In the genomic region with DNA sequence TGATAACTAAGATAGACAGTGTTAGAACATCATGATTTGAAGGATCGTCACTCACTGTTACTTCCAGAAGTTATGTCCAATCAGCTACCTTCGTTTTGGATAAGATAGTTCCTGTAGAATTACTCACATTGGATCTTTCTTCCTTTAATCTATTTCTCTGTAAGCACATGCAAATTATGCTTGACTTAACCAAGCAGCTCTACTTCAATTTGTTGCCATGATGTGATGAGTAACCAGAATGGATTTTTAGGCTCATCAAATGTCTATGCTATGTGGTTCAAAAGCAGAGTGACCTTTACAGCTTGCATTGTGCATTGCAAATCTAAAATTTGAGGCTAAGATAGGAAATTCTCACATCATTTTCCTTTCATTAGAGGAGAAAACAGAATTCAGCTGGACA, we compare ENCODE assay signal across 1 cellular context.
TF ChIP-seq lines count a peak whose summit lies in the region.

No MANE protein-coding gene starts in this region.

TF ChIP-seq in WTC11, 78 proteins besides CTCF, POLR2A, EP300 and RAD21 (continued from another document):
- TF ChIP-seq HMGXB4 (CRISPR knock-in tag; IDR thresholded peaks at IDR 0.05) (no peak), ZNF281 (CRISPR knock-in tag; IDR thresholded peaks at IDR 0.05) (no peak), FOXK1 (CRISPR knock-in tag; IDR thresholded peaks at IDR 0.05) (no peak), KAT7 (CRISPR knock-in tag; IDR thresholded peaks at IDR 0.05; ENCODE audit: borderline replicate concordance) (no peak), NFE2L1 (CRISPR knock-in tag; IDR thresholded peaks at IDR 0.05) (no peak), NR1H2 (CRISPR knock-in tag; IDR thresholded peaks at IDR 0.05) (no peak), ZNF396 (CRISPR knock-in tag; IDR thresholded peaks at IDR 0.05; ENCODE audit: borderline replicate concordance) (no peak), TCF7 (CRISPR knock-in tag; IDR thresholded peaks at IDR 0.05; ENCODE audit: low read depth) (no peak)
- TF ChIP-seq, protein P1, sequence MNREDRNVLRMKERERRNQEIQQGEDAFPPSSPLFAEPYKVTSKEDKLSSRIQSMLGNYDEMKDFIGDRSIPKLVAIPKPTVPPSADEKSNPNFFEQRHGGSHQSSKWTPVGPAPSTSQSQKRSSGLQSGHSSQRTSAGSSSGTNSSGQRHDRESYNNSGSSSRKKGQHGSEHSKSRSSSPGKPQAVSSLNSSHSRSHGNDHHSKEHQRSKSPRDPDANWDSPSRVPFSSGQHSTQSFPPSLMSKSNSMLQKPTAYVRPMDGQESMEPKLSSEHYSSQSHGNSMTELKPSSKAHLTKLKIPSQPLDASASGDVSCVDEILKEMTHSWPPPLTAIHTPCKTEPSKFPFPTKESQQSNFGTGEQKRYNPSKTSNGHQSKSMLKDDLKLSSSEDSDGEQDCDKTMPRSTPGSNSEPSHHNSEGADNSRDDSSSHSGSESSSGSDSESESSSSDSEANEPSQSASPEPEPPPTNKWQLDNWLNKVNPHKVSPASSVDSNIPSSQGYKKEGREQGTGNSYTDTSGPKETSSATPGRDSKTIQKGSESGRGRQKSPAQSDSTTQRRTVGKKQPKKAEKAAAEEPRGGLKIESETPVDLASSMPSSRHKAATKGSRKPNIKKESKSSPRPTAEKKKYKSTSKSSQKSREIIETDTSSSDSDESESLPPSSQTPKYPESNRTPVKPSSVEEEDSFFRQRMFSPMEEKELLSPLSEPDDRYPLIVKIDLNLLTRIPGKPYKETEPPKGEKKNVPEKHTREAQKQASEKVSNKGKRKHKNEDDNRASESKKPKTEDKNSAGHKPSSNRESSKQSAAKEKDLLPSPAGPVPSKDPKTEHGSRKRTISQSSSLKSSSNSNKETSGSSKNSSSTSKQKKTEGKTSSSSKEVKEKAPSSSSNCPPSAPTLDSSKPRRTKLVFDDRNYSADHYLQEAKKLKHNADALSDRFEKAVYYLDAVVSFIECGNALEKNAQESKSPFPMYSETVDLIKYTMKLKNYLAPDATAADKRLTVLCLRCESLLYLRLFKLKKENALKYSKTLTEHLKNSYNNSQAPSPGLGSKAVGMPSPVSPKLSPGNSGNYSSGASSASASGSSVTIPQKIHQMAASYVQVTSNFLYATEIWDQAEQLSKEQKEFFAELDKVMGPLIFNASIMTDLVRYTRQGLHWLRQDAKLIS (CRISPR knock-in tag; IDR thresholded peaks at IDR 0.05; ENCODE audit: borderline replicate concordance) = no peak
